ENCODE assay signal across 12 cellular contexts in the genomic region with DNA sequence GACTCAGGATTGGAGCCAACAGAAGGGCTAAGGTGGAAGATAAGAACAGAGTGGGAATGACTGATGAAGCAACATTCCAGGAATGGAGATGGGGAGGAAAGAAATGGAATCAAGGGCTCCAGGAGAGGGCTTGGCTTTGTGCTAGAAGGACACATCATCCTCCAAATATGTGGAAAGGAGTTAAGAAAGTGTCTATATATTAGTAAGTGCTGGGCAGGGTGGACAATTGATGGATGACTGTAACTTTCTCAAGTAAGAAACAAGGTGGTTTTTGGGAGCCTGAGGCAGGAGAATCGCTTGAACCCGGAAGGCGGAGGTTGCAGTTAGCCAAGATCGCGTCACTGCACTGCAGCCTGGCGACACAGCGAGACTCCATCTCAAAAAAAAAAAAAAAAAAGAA.
DNase-seq lines count a peak whose midpoint lies in the region; ATAC-seq, FAIRE-seq and TF ChIP-seq lines count a peak whose summit lies in the region.
"Had no signal": no experiment of that assay in that cellular context is flagged by ENCODE, and none has a peak within 500 bp of the region (broad histone marks: within the 10 kb centered on the region; RNA-seq: fewer than 3 reads in every experiment).

No MANE protein-coding gene starts in this region.

- TF ChIP-seq CTCF in MCF 10A (IDR thresholded peaks at IDR 0.05; ENCODE audit: unreplicated experiment) (no peak), breast epithelium (IDR thresholded peaks at IDR 0.05) (no peak), foreskin fibroblast (IDR thresholded peaks at IDR 0.05; ENCODE audit: low read depth, low read length) (no peak)

- CTCF ChIA-PET in MCF 10A (lab: Yijun Ruan, JAX) = interaction anchor here (0.7 to 2.5 kb wide), 11 partner anchors 8 to 1999 kb away, joined by 3 to 9 read pairs (median 6); no protein-coding TSS in a partner anchor

- ATAC-seq in HG03432 (IDR thresholded peaks at IDR 0.05; ENCODE audit: unreplicated experiment) = no peak
- no peak for ATAC-seq in GM21717 (IDR thresholded peaks at IDR 0.05; ENCODE audit: unreplicated experiment)
- no peak for ATAC-seq in stimulated activated naive CD8-positive, alpha-beta T cell treated with anti-CD3 and anti-CD28 coated beads, Interleukin-15, amount 100 ng/mL, for 72 hours
- ATAC-seq: HepG2 had no signal

- TF ChIP-seq POLR2A in breast epithelium (IDR thresholded peaks at IDR 0.05) = no peak

- no peak overlapping the region for H3K4me3 ChIP-seq in breast epithelium
- H3K4me3 ChIP-seq in foreskin fibroblast (ENCODE audit: low read depth in 1 of 2, low read length in 2 of 2) = no peak overlapping the region

- no TSS peak for BruUV-seq in MCF 10A (replicated peaks; lab: Mats Ljungman, UMichigan)

- intact Hi-C loops in MCF 10A (cut with micrococcal nuclease) (no loop called here), breast epithelium (cut with DNase I; ENCODE audit: low total_unique reads) (no loop called here)

- H3K4me3 Mint-ChIP-seq in MCF 10A (ENCODE audit: unreplicated experiment) = peak overlapping the region; percentile 81
- H3K4me3 Mint-ChIP-seq in stimulated activated naive CD8-positive, alpha-beta T cell treated with anti-CD3 and anti-CD28 coated beads, Interleukin-15, amount 100 ng/mL, for 72 hours = no peak overlapping the region

- no peaks in the 10 kb centered on the region for H3K9me3 ChIP-seq in breast epithelium
- H3K9me3 ChIP-seq: BLaER1, stomach had no signal

- H3K36me3 ChIP-seq in breast epithelium = no peaks in the 10 kb centered on the region
- H3K36me3 ChIP-seq: BLaER1, stomach had no signal

- no peaks in the 10 kb centered on the region for H3K9me3 Mint-ChIP-seq in MCF 10A (ENCODE audit: unreplicated experiment)
- H3K9me3 Mint-ChIP-seq in stimulated activated naive CD8-positive, alpha-beta T cell treated with anti-CD3 and anti-CD28 coated beads, Interleukin-15, amount 100 ng/mL, for 72 hours = no peaks in the 10 kb centered on the region

- H3K27ac Mint-ChIP-seq in MCF 10A (ENCODE audit: low read depth, unreplicated experiment) = peak overlapping the region; percentile 62
- no peak overlapping the region for H3K27ac Mint-ChIP-seq in stimulated activated naive CD8-positive, alpha-beta T cell treated with anti-CD3 and anti-CD28 coated beads, Interleukin-15, amount 100 ng/mL, for 72 hours

- POLR2A ChIA-PET in MCF 10A (lab: Yijun Ruan, JAX) = interaction anchor here (0.6 to 2.2 kb wide), 10 partner anchors 10 to 1082 kb away, joined by 3 to 62 read pairs (median 11); partner anchors contain the start of genes BDH2, NFKB1, PPP3CA and SLC39A8

- peaks cover 11% of the 10 kb centered on the region for H3K4me1 Mint-ChIP-seq in MCF 10A (ENCODE audit: insufficient read depth, unreplicated experiment)
- peaks cover 10% of the 10 kb centered on the region for H3K4me1 Mint-ChIP-seq in stimulated activated naive CD8-positive, alpha-beta T cell treated with anti-CD3 and anti-CD28 coated beads, Interleukin-15, amount 100 ng/mL, for 72 hours

- H3K4me1 ChIP-seq in breast epithelium = no peaks in the 10 kb centered on the region

- H3K27ac ChIP-seq in breast epithelium = no peak overlapping the region
- H3K27ac ChIP-seq: BLaER1, stomach had no signal

- FAIRE-seq in urothelium cell line (lab: Jason Lieb, UNC) = no peak
- FAIRE-seq: HepG2 had no signal

- no peaks in the 10 kb centered on the region for H3K27me3 ChIP-seq in breast epithelium
- H3K27me3 ChIP-seq: stomach had no signal

- DNase-seq in MCF 10A (ENCODE audit: unreplicated experiment) = peak; percentile 90
- DNase-seq in breast epithelium (ENCODE audit: low spot score in 2 of 2) = no peak
- peak; percentile 60 to 80 for DNase-seq in SW 1271 (lab: John Stamatoyannopoulos, UW)
- peak; percentile 68 to 79 for DNase-seq in foreskin fibroblast
- peak; percentile 69 for DNase-seq in urothelium cell line (ENCODE audit: low spot score)
- DNase-seq in stimulated activated naive CD8-positive, alpha-beta T cell treated with anti-CD3 and anti-CD28 coated beads, Interleukin-15, amount 100 ng/mL, for 72 hours = no peak
- DNase-seq: stimulated activated CD4-positive, alpha-beta T cell treated with anti-CD3 and anti-CD28 coated beads, Interleukin-12 subunit alpha, Interleukin-12 subunit beta, amount 100 ng/mL, for 4 hours; stomach had no signal

- no peaks in the 10 kb centered on the region for H3K27me3 Mint-ChIP-seq in MCF 10A (ENCODE audit: insufficient read depth, unreplicated experiment)
- peaks cover 10% of the 10 kb centered on the region for H3K27me3 Mint-ChIP-seq in stimulated activated naive CD8-positive, alpha-beta T cell treated with anti-CD3 and anti-CD28 coated beads, Interleukin-15, amount 100 ng/mL, for 72 hours

- peaks cover 12% of the 10 kb centered on the region for H3K36me3 Mint-ChIP-seq in MCF 10A (ENCODE audit: insufficient read depth, unreplicated experiment)

Comparison
In these comparisons a context has a peak if more than half of its experiments do, and no peak if none do; other contexts are left out.
1. DNase-seq: peak in MCF 10A (single experiment), SW 1271 (2 of 2), foreskin fibroblast (2 of 2) and urothelium cell line (single experiment); none in breast epithelium (0 of 2) and stimulated activated naive CD8-positive, alpha-beta T cell treated with anti-CD3 and anti-CD28 coated beads, Interleukin-15, amount 100 ng/mL, for 72 hours (0 of 2).